ENCODE assay signal across 24 cellular contexts in the genomic region with DNA sequence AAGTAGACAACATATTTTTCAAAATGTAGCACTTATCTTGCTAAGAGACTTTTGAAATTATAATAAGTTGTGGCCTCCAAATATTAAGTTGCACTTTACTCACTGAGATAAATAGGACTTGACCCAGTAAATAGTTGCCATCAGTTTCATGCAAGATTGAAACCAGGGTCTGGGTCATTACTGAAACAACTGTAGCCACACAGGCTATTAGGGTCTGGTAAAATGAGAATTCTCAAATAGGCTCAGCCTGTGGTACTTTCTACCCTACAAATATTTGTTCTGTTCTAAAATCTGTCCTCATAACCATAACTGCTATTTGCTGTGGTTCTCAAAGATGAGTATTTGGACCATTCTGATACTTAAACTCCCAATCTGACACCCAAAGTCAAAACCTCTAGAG.
DNase-seq lines count a peak whose midpoint lies in the region; ATAC-seq and TF ChIP-seq lines count a peak whose summit lies in the region.
"Had no signal": no experiment of that assay in that cellular context is flagged by ENCODE, and none has a peak within 500 bp of the region (broad histone marks: within the 10 kb centered on the region; RNA-seq: fewer than 3 reads in every experiment).

No MANE protein-coding gene starts in this region.

- H3K27ac Mint-ChIP-seq in activated CD4-positive, alpha-beta T cell treated with anti-CD3 and anti-CD28 coated beads for 36 hours: peak overlapping the region; percentile 37
- H3K27ac Mint-ChIP-seq in endothelial cell (ENCODE audit: unreplicated experiment): no peak overlapping the region
- H3K27ac Mint-ChIP-seq: activated naive CD8-positive, alpha-beta T cell had no signal

- no peaks in the 10 kb centered on the region for H3K27me3 Mint-ChIP-seq in activated CD4-positive, alpha-beta T cell treated with anti-CD3 and anti-CD28 coated beads for 36 hours
- H3K27me3 Mint-ChIP-seq in endothelial cell (ENCODE audit: unreplicated experiment): no peaks in the 10 kb centered on the region
- H3K27me3 Mint-ChIP-seq: activated naive CD8-positive, alpha-beta T cell had no signal

- no peak for TF ChIP-seq CTCF in endothelial cell (IDR thresholded peaks at IDR 0.05; ENCODE audit: unreplicated experiment)

- DNase-seq in activated CD4-positive, alpha-beta T cell treated with anti-CD3 and anti-CD28 coated beads for 36 hours: no peak
- no peak for DNase-seq in activated CD4-positive, alpha-beta T cell treated with anti-CD3 and anti-CD28 coated beads, Interleukin-2, amount 50 U/mL, for 48 hours
- DNase-seq in cortex of kidney (lab: John Stamatoyannopoulos, UW) (no peak), HEK293T (ENCODE audit: extremely low spot score) (no peak), NCI-H748 treated with DMSO at 0.1 percent for 48 hours (lab: John Stamatoyannopoulos, UW) (no peak), endothelial cell (ENCODE audit: low spot score) (no peak)
- DNase-seq: activated T-cell treated with anti-CD3 and anti-CD28 coated beads for 4 hours; BE2C; brain microvascular endothelial cell; dermis blood vessel endothelial cell; erythroblast; left ventricle myocardium superior; NCI-H1694 treated with DMSO at 0.1 percent for 48 hours; NCI-H446; occipital lobe; RPMI8226; stimulated activated CD4-positive, alpha-beta T cell treated with anti-CD3 and anti-CD28 coated beads, Interleukin-15, amount 100 ng/mL, for 24 hours; stimulated activated naive CD4-positive, alpha-beta T cell treated with Interleukin-2 at 50 U/mL for 16 hours; SW 1271; trophoblast cell had no signal

- H3K36me3 Mint-ChIP-seq in activated CD4-positive, alpha-beta T cell treated with anti-CD3 and anti-CD28 coated beads for 36 hours (ENCODE audit: low read depth): peaks cover 4% of the 10 kb centered on the region
- peaks cover 14% of the 10 kb centered on the region for H3K36me3 Mint-ChIP-seq in endothelial cell (ENCODE audit: low read depth, unreplicated experiment)

- CTCF ChIA-PET in activated CD4-positive, alpha-beta T cell treated with anti-CD3 and anti-CD28 coated beads for 36 hours (lab: Charles Lee): interaction anchor here (2.2 to 2.3 kb wide), 2 partner anchors 10 to 208 kb away, joined by 9 to 11 read pairs; no protein-coding TSS in a partner anchor
- CTCF ChIA-PET in HEK293T (lab: Yijun Ruan, JAX): no interaction called here

- no peak for ATAC-seq in activated CD4-positive, alpha-beta T cell treated with anti-CD3 and anti-CD28 coated beads for 36 hours
- ATAC-seq in GM21717 (IDR thresholded peaks at IDR 0.05; ENCODE audit: unreplicated experiment) (peak; percentile 43), HG03103 (IDR thresholded peaks at IDR 0.05; ENCODE audit: low read depth, unreplicated experiment) (peak; percentile 41)
- ATAC-seq: HCT116, left ventricle myocardium superior had no signal

- POLR2A ChIA-PET in activated CD4-positive, alpha-beta T cell treated with anti-CD3 and anti-CD28 coated beads for 36 hours (lab: Charles Lee): no interaction called here
- POLR2A ChIA-PET in HEK293T (lab: Yijun Ruan, JAX): no interaction called here

- intact Hi-C loops in activated CD4-positive, alpha-beta T cell treated with anti-CD3 and anti-CD28 coated beads for 36 hours (cut with DNase I, micrococcal nuclease): loop anchor here in 1 of 2 experiments (10.0 kb wide), 1 partner anchor 638 kb away; a partner anchor contains a TSS

- H3K9me3 Mint-ChIP-seq in activated CD4-positive, alpha-beta T cell treated with anti-CD3 and anti-CD28 coated beads for 36 hours (ENCODE audit: low read depth): peaks cover 6% of the 10 kb centered on the region
- H3K9me3 Mint-ChIP-seq in endothelial cell (ENCODE audit: unreplicated experiment): no peaks in the 10 kb centered on the region

- no peak overlapping the region for H3K4me3 Mint-ChIP-seq in activated CD4-positive, alpha-beta T cell treated with anti-CD3 and anti-CD28 coated beads for 36 hours
- no peak overlapping the region for H3K4me3 Mint-ChIP-seq in endothelial cell (ENCODE audit: unreplicated experiment)
- H3K4me3 Mint-ChIP-seq: activated naive CD8-positive, alpha-beta T cell had no signal

- H3K4me1 Mint-ChIP-seq in activated CD4-positive, alpha-beta T cell treated with anti-CD3 and anti-CD28 coated beads for 36 hours: peaks cover 79% of the 10 kb centered on the region
- H3K4me1 Mint-ChIP-seq in endothelial cell (ENCODE audit: unreplicated experiment): no peaks in the 10 kb centered on the region

TF ChIP-seq in HEK293T, 16 proteins besides CTCF, POLR2A, EP300 and RAD21:
- TF ChIP-seq BHLHE40 (IDR thresholded peaks at IDR 0.05; ENCODE audit: borderline replicate concordance) (no peak), FOXM1 (IDR thresholded peaks at IDR 0.05; ENCODE audit: borderline replicate concordance) (no peak), FOXK2 (IDR thresholded peaks at IDR 0.05) (no peak), SP1 (IDR thresholded peaks at IDR 0.05) (no peak), FOXA1 (IDR thresholded peaks at IDR 0.05) (no peak), L3MBTL2 (conservative IDR thresholded peaks at IDR 0.05) (no peak), NFRKB (IDR thresholded peaks at IDR 0.05) (no peak), TARDBP (IDR thresholded peaks at IDR 0.05) (no peak), ZNF384 (IDR thresholded peaks at IDR 0.05) (no peak), HDGF (IDR thresholded peaks at IDR 0.05; ENCODE audit: borderline replicate concordance) (no peak), CTBP1 (IDR thresholded peaks at IDR 0.05; ENCODE audit: borderline replicate concordance) (no peak), SUZ12 (IDR thresholded peaks at IDR 0.05) (no peak), ELF4 (IDR thresholded peaks at IDR 0.05) (no peak)
- TF ChIP-seq, protein P1, sequence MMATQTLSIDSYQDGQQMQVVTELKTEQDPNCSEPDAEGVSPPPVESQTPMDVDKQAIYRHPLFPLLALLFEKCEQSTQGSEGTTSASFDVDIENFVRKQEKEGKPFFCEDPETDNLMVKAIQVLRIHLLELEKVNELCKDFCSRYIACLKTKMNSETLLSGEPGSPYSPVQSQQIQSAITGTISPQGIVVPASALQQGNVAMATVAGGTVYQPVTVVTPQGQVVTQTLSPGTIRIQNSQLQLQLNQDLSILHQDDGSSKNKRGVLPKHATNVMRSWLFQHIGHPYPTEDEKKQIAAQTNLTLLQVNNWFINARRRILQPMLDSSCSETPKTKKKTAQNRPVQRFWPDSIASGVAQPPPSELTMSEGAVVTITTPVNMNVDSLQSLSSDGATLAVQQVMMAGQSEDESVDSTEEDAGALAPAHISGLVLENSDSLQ (IDR thresholded peaks at IDR 0.05): no peak
